Comparison of ENCODE assay signal across 13 cellular contexts in the genomic region with DNA sequence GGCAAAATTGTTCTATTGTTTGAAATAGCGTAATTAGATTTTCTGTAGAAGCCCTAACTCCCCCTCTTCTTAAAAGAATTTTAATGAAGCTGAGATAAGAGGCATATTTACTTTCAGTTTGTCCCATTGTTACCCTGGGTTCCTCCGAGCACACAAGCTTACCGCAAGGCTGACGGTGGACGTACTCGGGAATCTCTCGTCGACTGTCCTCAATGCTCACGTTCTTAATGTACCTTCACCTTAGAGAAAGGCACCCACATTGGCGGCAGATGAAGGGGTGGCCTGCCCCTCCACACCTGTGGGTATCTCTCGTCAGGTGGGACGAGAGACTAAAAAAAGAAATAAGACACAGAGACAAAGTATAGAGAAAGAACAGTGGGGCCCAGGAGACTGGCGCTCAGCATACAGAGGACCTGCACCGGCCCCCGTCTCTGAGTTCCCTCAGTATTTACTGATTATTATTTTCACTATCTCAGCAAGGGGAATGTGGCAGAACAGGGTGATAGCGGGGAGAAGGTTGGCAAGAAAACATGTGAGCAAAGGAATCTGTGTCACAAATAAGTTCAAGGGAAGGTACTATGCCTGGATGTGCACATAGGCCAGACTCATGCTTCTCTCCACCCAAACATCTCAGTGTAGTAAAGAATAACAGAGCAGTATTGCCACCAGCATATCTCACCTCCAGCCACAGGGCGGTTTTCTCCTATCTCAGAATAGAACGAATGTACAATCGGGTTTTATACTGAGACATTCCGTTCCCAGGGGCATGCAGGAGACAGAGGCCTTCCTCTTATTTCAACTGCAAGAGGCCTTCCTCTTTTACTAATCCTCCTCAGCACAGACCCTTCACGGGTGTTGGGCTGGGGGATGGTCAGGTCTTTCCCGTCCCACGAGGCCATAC. TPM values are rescaled to one million over a fixed set of nuclear protein-coding genes. Genes with fewer than 3 reads are reported as not detected.
DNase-seq lines count a peak whose midpoint lies in the region; ATAC-seq and TF ChIP-seq lines count a peak whose summit lies in the region.
"Not testable (repeated sequence)": the region's sequence is repeated elsewhere in the genome, so short reads cannot be mapped to it uniquely, and the experiment has no call there.
"Had no signal": no experiment of that assay in that cellular context is flagged by ENCODE, and none has a peak within 500 bp of the region (broad histone marks: within the 10 kb centered on the region; RNA-seq: fewer than 3 reads in every experiment).

No MANE protein-coding gene starts in this region.

- not testable (repeated sequence) for ATAC-seq in CD8-positive, alpha-beta T cell
- ATAC-seq in left ventricle myocardium superior: peak; percentile 43

- peak overlapping the region; percentile 34 for H3K27ac Mint-ChIP-seq in CD8-positive, alpha-beta T cell
- H3K27ac Mint-ChIP-seq in chondrocyte (ENCODE audit: unreplicated experiment): not testable (repeated sequence)
- peak overlapping the region; percentile 57 for H3K27ac Mint-ChIP-seq in type B pancreatic cell

- intact Hi-C loops in CD8-positive, alpha-beta T cell (cut with DNase I, micrococcal nuclease): loop anchor here (5.0 kb wide), 4 partner anchors 60 to 495 kb away; a partner anchor contains a TSS
- intact Hi-C loops in left ventricle myocardium superior (cut with micrococcal nuclease): loop anchor here (5.0 kb wide), 1 partner anchor 240 kb away; no protein-coding TSS in a partner anchor

- POLR2A ChIA-PET in CD8-positive, alpha-beta T cell (lab: Charles Lee): not testable (repeated sequence)

- peak overlapping the region; percentile 60 for H3K4me2 ChIP-seq in Loucy (ENCODE audit: low read depth, low read length, poor library complexity, severe bottlenecking)

- H3K9ac ChIP-seq in Loucy (ENCODE audit: low read depth, low read length, poor library complexity, severe bottlenecking): not testable (repeated sequence)

- CTCF ChIA-PET in CD8-positive, alpha-beta T cell (lab: Charles Lee): interaction anchor here (0.7 to 4.7 kb wide), 12 partner anchors 9 to 345 kb away, joined by 3 to 124 read pairs (median 4); a partner anchor contains a TSS

- H3K27me3 Mint-ChIP-seq in CD8-positive, alpha-beta T cell (ENCODE audit: low read depth); chondrocyte (ENCODE audit: low read depth); type B pancreatic cell: not testable (repeated sequence)

- peak overlapping the region; percentile 63 for H3K4me3 Mint-ChIP-seq in CD8-positive, alpha-beta T cell
- H3K4me3 Mint-ChIP-seq in chondrocyte (ENCODE audit: unreplicated experiment): not testable (repeated sequence)
- peak overlapping the region; percentile 37 for H3K4me3 Mint-ChIP-seq in type B pancreatic cell

- H3K36me3 ChIP-seq in CD8-positive, alpha-beta T cell (ENCODE audit: insufficient read depth, low read length); Loucy (ENCODE audit: insufficient read depth, low read length); WERI-Rb-1; neuron (ENCODE audit: insufficient read depth, low read length): not testable (repeated sequence)

- not testable (repeated sequence) for H3F3A ChIP-seq in Loucy (ENCODE audit: low read depth)

- not testable (repeated sequence) for H3K4me1 ChIP-seq in CD8-positive, alpha-beta T cell (ENCODE audit: insufficient read depth, low read length); neuron (ENCODE audit: insufficient read depth, low read length)
- peaks cover 11% of the 10 kb centered on the region for H3K4me1 ChIP-seq in Loucy (ENCODE audit: insufficient read depth, low read length, poor library complexity, severe bottlenecking)

- H2AFZ ChIP-seq in Loucy (ENCODE audit: low read length) (peak overlapping the region; percentile 76; the same call in 1 of the 2 replicates), neuron (ENCODE audit: low read depth, low read length) (peak overlapping the region; percentile 64)

- DNase-seq in CD8-positive, alpha-beta T cell; left ventricle myocardium superior; type B pancreatic cell (ENCODE audit: extremely low spot score, unreplicated experiment): not testable (repeated sequence)
- DNase-seq in OCI-M1 (lab: John Stamatoyannopoulos, UW) (peak; percentile 80), WERI-Rb-1 (peak; percentile 48), chondrocyte (ENCODE audit: low spot score) (peak; percentile 41)

- H3K9me2 ChIP-seq in Loucy (replicated peaks; ENCODE audit: low read depth, low read length): not testable (repeated sequence)

- not testable (repeated sequence) for H3K9me3 Mint-ChIP-seq in CD8-positive, alpha-beta T cell; chondrocyte (ENCODE audit: low read depth); type B pancreatic cell

- H4K20me1 ChIP-seq in Loucy (ENCODE audit: insufficient read depth, low read length, poor library complexity, severe bottlenecking): not testable (repeated sequence)

- H3K9me3 ChIP-seq in CD8-positive, alpha-beta T cell (ENCODE audit: low read length); Loucy (ENCODE audit: insufficient read depth, low read depth, low read length); WERI-Rb-1 (ENCODE audit: severe bottlenecking); neuron (ENCODE audit: low read length): not testable (repeated sequence)

- not testable (repeated sequence) for H3K79me2 ChIP-seq in Loucy (ENCODE audit: insufficient read depth, low read length)

- H3K4me1 Mint-ChIP-seq in CD8-positive, alpha-beta T cell (ENCODE audit: low read depth): peaks cover 17% of the 10 kb centered on the region
- H3K4me1 Mint-ChIP-seq in chondrocyte (ENCODE audit: low read depth) (peaks cover 21% of the 10 kb centered on the region), type B pancreatic cell (ENCODE audit: unreplicated experiment) (peaks cover 24% of the 10 kb centered on the region)

- H3K27ac ChIP-seq in CD8-positive, alpha-beta T cell (ENCODE audit: low read depth, low read length): not testable (repeated sequence)
- H3K27ac ChIP-seq in WERI-Rb-1: peak overlapping the region; percentile 7; the same call in 1 of the 2 replicates

- not testable (repeated sequence) for H3K36me3 Mint-ChIP-seq in CD8-positive, alpha-beta T cell; chondrocyte (ENCODE audit: low read depth); type B pancreatic cell

- H3K27me3 ChIP-seq in CD8-positive, alpha-beta T cell (ENCODE audit: insufficient read depth, low read length); Loucy (ENCODE audit: insufficient read depth, low read length, poor library complexity, severe bottlenecking); WERI-Rb-1 (ENCODE audit: insufficient read depth, low read depth, severe bottlenecking); neuron (ENCODE audit: insufficient read depth, low read length): not testable (repeated sequence)

- H3K4me3 ChIP-seq in CD8-positive, alpha-beta T cell (ENCODE audit: low read depth, low read length); Loucy (ENCODE audit: low read length, poor library complexity, severe bottlenecking); WERI-Rb-1 (ENCODE audit: low read depth, low read length); neuron (ENCODE audit: low read length): not testable (repeated sequence)

- TF ChIP-seq CTCF in CD8-positive, alpha-beta T cell (IDR thresholded peaks at IDR 0.05); Loucy (conservative IDR thresholded peaks at IDR 0.05; ENCODE audit: low read length); WERI-Rb-1 (IDR thresholded peaks at IDR 0.05; ENCODE audit: low read depth, low read length); chondrocyte (IDR thresholded peaks at IDR 0.05); type B pancreatic cell (conservative IDR thresholded peaks at IDR 0.05): not testable (repeated sequence)

RNA-seq across cellular contexts. Expression of a gene that starts 13.2 kb away (rescaled TPM):
- total RNA-seq in CD8-positive, alpha-beta T cell: not detected
- total RNA-seq in chondrocyte (not detected in 3 replicates), left ventricle myocardium superior (not detected), type B pancreatic cell (ENCODE audit: low replicate concordance) (not detected in 2 replicates)
- total RNA-seq: activated CD4-positive, alpha-beta memory T cell treated with anti-CD3 and anti-CD28 coated beads for 36 hours; HFFc6; left colon; Peyer's patch; tibial nerve had no signal

RNA-seq across cellular contexts. Expression of a gene that starts 23.2 kb away (rescaled TPM):
- 10 to 100 TPM; 67.9 to 68.6 TPM for total RNA-seq in CD8-positive, alpha-beta T cell
- total RNA-seq in chondrocyte (56.4 to 62.7 TPM (median 58.6 TPM) in 3 replicates), left ventricle myocardium superior (46.5 TPM), type B pancreatic cell (ENCODE audit: low replicate concordance) (83.4 and 101 TPM in 2 replicates)

RNA-seq across cellular contexts. Expression of a gene that starts 26.7 kb away (rescaled TPM):
- 10 to 100 TPM; 43.9 to 47.4 TPM for total RNA-seq in CD8-positive, alpha-beta T cell
- total RNA-seq in chondrocyte (41.0 to 57.9 TPM (median 45.5 TPM) in 3 replicates), left ventricle myocardium superior (19.5 TPM), type B pancreatic cell (ENCODE audit: low replicate concordance) (37.9 and 57.6 TPM in 2 replicates)

RNA-seq across cellular contexts. Expression of a gene that starts 57.9 kb away (rescaled TPM):
- 1 to 10 TPM; 1.9 to 3.6 TPM for total RNA-seq in CD8-positive, alpha-beta T cell
- total RNA-seq in chondrocyte: 0.53 TPM in 1 of 3 replicates, not detected in the others
- total RNA-seq in left ventricle myocardium superior: 2.0 TPM
- total RNA-seq in type B pancreatic cell (ENCODE audit: low replicate concordance): 0.26 and 0.39 TPM in 2 replicates
- total RNA-seq: activated CD4-positive, alpha-beta memory T cell treated with anti-CD3 and anti-CD28 coated beads for 36 hours had no signal
